1 cellular context compared by ENCODE assay signal in genomic region chr14:92793709-92794546, GRCh38.
TF ChIP-seq lines count a peak whose summit lies in the region.

TSS of gene GOLGA5 (plus strand) at chr14:92794305. CDS start at chr14:92797438, 3,133 bp downstream.

TF ChIP-seq in SK-N-SH, 30 proteins besides CTCF, POLR2A, EP300 and RAD21 (continued from another document):
- TF ChIP-seq REST (IDR thresholded peaks at IDR 0.05; ENCODE audit: low read depth, low read length) (peak; percentile 53; the same call in 1 of the 2 replicates), TCF12 (IDR thresholded peaks at IDR 0.05) (peak; percentile 16; the same call in 1 of the 2 replicates), FOXJ3 (CRISPR knock-in tag; IDR thresholded peaks at IDR 0.05) (peak; percentile 12; the same call in 1 of the 2 replicates), SMC3 (IDR thresholded peaks at IDR 0.05; ENCODE audit: low read depth, low read length) (no peak), USF1 (IDR thresholded peaks at IDR 0.05; ENCODE audit: borderline replicate concordance, low read depth) (peak; percentile 91), PBX3 (IDR thresholded peaks at IDR 0.05) (no peak), MXI1 (IDR thresholded peaks at IDR 0.05; ENCODE audit: low read depth, low read length) (peak; percentile 95), MEF2A (IDR thresholded peaks at IDR 0.05; ENCODE audit: borderline replicate concordance, low read depth) (no peak)
